In the genomic region with DNA sequence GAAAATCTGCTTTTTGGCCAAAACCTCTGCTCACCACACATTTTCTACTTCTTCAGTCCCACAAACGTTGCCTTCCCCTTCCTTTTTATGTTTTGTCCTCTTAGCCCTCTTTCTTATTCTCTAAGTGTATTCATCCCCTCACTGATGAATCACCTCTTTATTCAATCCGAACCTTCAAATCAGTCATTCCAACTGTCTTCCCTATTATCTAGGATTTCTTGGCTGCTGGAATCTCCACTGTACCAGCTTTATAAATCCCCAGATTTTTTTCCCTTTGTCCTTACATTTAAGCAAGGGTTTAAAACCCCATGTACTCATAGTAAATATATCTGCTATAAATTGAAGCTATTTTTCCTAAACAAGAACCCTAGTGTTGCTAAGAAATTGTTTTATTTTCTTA, we compare ENCODE assay signal across 30 cellular contexts.
"Had no signal": no experiment of that assay in that cellular context is flagged by ENCODE, and none has a peak within 500 bp of the region (broad histone marks: within the 10 kb centered on the region; RNA-seq: fewer than 3 reads in every experiment).

No MANE protein-coding gene starts in this region.

- H3K4me1 Mint-ChIP-seq: activated B cell treated with CpG ODN at 0.5 μM for 24 hours; activated T-helper 17 cell treated with anti-CD3 and anti-CD28 coated beads, Interleukin-2, amount 50 U/mL, for 72 hours; stimulated activated naive B cell treated with anti-CD40 and anti-IgM and Interleukin-4, amounts not matched to agents 10 μg/mL and 1 μg/mL and 100 μg/mL, for 72 hours had no signal

- DNase-seq: activated B cell treated with CpG ODN at 0.5 μM for 24 hours; activated CD4-positive, alpha-beta T cell treated with anti-CD3 and anti-CD28 coated beads, Interleukin-2, amount 50 U/mL, for 1 hour; activated CD8-positive, alpha-beta T cell treated with anti-CD3 and anti-CD28 coated beads for 36 hours; activated gamma-delta T cell treated with Interleukin-2 at 50 U/mL for 16 hours; activated naive CD4-positive, alpha-beta T cell treated with anti-CD3 and anti-CD28 coated beads, Interleukin-2, amount 50 U/mL, for 16 hours; activated T-cell treated with anti-CD3 and anti-CD28 coated beads, Interleukin-2, amount 50 U/mL, for 4 hours; amygdala; body of pancreas; dermis blood vessel endothelial cell; effector CD4-positive, alpha-beta T cell; esophagus squamous epithelium; gastrocnemius medialis; glutamatergic neuron; left ventricle myocardium superior; pancreas; psoas muscle; right cardiac atrium; stimulated activated CD4-positive, alpha-beta T cell treated with anti-CD3 and anti-CD28 coated beads, Interleukin-15, amount 100 ng/mL, for 24 hours; stimulated activated CD4-positive, alpha-beta T cell treated with anti-CD3 and anti-CD28 coated beads, Interleukin-2, amount 100 ng/mL, for 24 hours; stimulated activated naive B cell treated with anti-CD40 and anti-IgM and Interleukin-4, amounts not matched to agents 10 μg/mL and 1 μg/mL and 100 μg/mL, for 72 hours; stomach; thyroid gland; upper lobe of left lung had no signal

- H3K27ac Mint-ChIP-seq: activated B cell treated with CpG ODN at 0.5 μM for 24 hours; activated CD8-positive, alpha-beta T cell treated with anti-CD3 and anti-CD28 coated beads for 36 hours; activated T-helper 17 cell treated with anti-CD3 and anti-CD28 coated beads, Interleukin-2, amount 50 U/mL, for 72 hours; nephron; stimulated activated naive B cell treated with anti-CD40 and anti-IgM and Interleukin-4, amounts not matched to agents 10 μg/mL and 1 μg/mL and 100 μg/mL, for 72 hours had no signal

- H3K36me3 ChIP-seq: esophagus squamous epithelium, gastrocnemius medialis, neutrophil, pancreas, stomach, thyroid gland, upper lobe of left lung, vagina had no signal

- H3K27ac ChIP-seq: body of pancreas, epithelial cell of prostate, esophagus squamous epithelium, gastrocnemius medialis, neutrophil, pancreas, psoas muscle, stomach, thyroid gland, upper lobe of left lung, vagina had no signal

- H3K27me3 Mint-ChIP-seq: activated B cell treated with CpG ODN at 0.5 μM for 24 hours; activated CD8-positive, alpha-beta T cell treated with anti-CD3 and anti-CD28 coated beads for 36 hours; activated T-helper 17 cell treated with anti-CD3 and anti-CD28 coated beads, Interleukin-2, amount 50 U/mL, for 72 hours; stimulated activated naive B cell treated with anti-CD40 and anti-IgM and Interleukin-4, amounts not matched to agents 10 μg/mL and 1 μg/mL and 100 μg/mL, for 72 hours had no signal

- FAIRE-seq: endometrium, islet of Langerhans, pancreas had no signal

- H3K36me3 Mint-ChIP-seq: stimulated activated naive B cell treated with anti-CD40 and anti-IgM and Interleukin-4, amounts not matched to agents 10 μg/mL and 1 μg/mL and 100 μg/mL, for 72 hours had no signal

- H3K4me3 ChIP-seq: body of pancreas, esophagus squamous epithelium, gastrocnemius medialis, pancreas, psoas muscle, stomach, thyroid gland, upper lobe of left lung, vagina had no signal

- ATAC-seq: activated CD8-positive, alpha-beta T cell treated with anti-CD3 and anti-CD28 coated beads for 36 hours; activated T-cell treated with anti-CD3 and anti-CD28 coated beads, Interleukin-2, amount 50 U/mL, for 4 hours; activated T-helper 17 cell treated with anti-CD3 and anti-CD28 coated beads, Interleukin-2, amount 50 U/mL, for 72 hours; body of pancreas; gastrocnemius medialis; left ventricle myocardium superior; pancreas; psoas muscle; right cardiac atrium; stimulated activated naive B cell treated with anti-CD40 and anti-IgM and Interleukin-4, amounts not matched to agents 10 μg/mL and 1 μg/mL and 100 μg/mL, for 72 hours had no signal

- H3K4me3 Mint-ChIP-seq: activated B cell treated with CpG ODN at 0.5 μM for 24 hours; activated CD8-positive, alpha-beta T cell treated with anti-CD3 and anti-CD28 coated beads for 36 hours; activated T-cell treated with anti-CD3 and anti-CD28 coated beads, Interleukin-2, amount 50 U/mL, for 4 hours; activated T-helper 17 cell treated with anti-CD3 and anti-CD28 coated beads, Interleukin-2, amount 50 U/mL, for 72 hours; nephron; stimulated activated naive B cell treated with anti-CD40 and anti-IgM and Interleukin-4, amounts not matched to agents 10 μg/mL and 1 μg/mL and 100 μg/mL, for 72 hours had no signal

- H3K9me3 Mint-ChIP-seq: activated B cell treated with CpG ODN at 0.5 μM for 24 hours; activated CD8-positive, alpha-beta T cell treated with anti-CD3 and anti-CD28 coated beads for 36 hours; activated T-cell treated with anti-CD3 and anti-CD28 coated beads, Interleukin-2, amount 50 U/mL, for 4 hours; activated T-helper 17 cell treated with anti-CD3 and anti-CD28 coated beads, Interleukin-2, amount 50 U/mL, for 72 hours; nephron; stimulated activated naive B cell treated with anti-CD40 and anti-IgM and Interleukin-4, amounts not matched to agents 10 μg/mL and 1 μg/mL and 100 μg/mL, for 72 hours had no signal

- H3K9me3 ChIP-seq: body of pancreas, esophagus squamous epithelium, gastrocnemius medialis, neutrophil, pancreas, psoas muscle, stomach, thyroid gland, upper lobe of left lung, vagina had no signal

- H3K27me3 ChIP-seq: body of pancreas, esophagus squamous epithelium, gastrocnemius medialis, neutrophil, pancreas, stomach, thyroid gland, upper lobe of left lung, vagina had no signal

- H3K4me1 ChIP-seq: body of pancreas, pancreas, psoas muscle, thyroid gland, vagina had no signal
